In the genomic region with DNA sequence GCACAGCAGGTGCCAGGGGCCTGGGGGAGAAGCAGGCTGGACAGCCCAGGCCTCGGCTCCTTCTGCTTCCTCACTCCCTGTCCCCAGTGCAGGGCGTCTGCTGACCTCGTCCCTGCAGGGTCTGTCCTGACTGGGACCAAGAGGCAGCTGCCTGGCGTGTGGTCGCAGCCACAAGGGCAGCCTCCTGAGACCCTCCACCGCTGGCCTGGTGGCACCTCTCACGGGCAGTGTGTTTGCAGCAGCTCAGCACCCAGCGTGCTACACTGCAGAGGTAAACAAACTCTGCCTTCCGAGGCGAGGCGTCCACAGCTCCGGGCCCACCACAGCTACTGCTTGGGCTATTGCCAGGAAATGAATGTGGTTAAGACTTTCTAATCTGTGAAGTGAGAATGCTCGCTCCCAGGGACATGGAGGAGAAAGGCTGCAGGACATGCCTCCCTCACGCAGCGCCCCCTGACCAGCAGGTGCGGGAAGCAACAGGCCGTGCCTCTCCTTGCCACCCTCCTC, we compare ENCODE assay signal across 27 cellular contexts. TPM values are rescaled to one million over a fixed set of nuclear protein-coding genes. Genes with fewer than 3 reads are reported as not detected.
A peak's percentile ranks its signal among the peaks of the same experiment; 100 is the strongest.
DNase-seq lines count a peak whose midpoint lies in the region; ATAC-seq lines count a peak whose summit lies in the region.
"Had no signal": no experiment of that assay in that cellular context is flagged by ENCODE, and none has a peak within 500 bp of the region (broad histone marks: within the 10 kb centered on the region; RNA-seq: fewer than 3 reads in every experiment).

No MANE protein-coding gene starts in this region.

- H3K4me1 ChIP-seq in SJCRH30, result peaks cover 9% of the 10 kb centered on the region
- H3K4me1 ChIP-seq: breast epithelium, Caco-2, colonic mucosa, foreskin keratinocyte, psoas muscle had no signal

- H3K27me3 ChIP-seq in SJCRH30, result peaks cover 11% of the 10 kb centered on the region
- H3K27me3 ChIP-seq: colonic mucosa, upper lobe of left lung had no signal

- H3K9me3 Mint-ChIP-seq in activated CD8-positive, alpha-beta memory T cell treated with anti-CD3 and anti-CD28 coated beads, Interleukin-2, amount 10 ng/mL, durations not matched to agents 7 days and 5 days (ENCODE audit: low read depth), result no peaks in the 10 kb centered on the region
- peaks cover 0 to 5% of the 10 kb centered on the region in 2 donors for H3K9me3 Mint-ChIP-seq in activated naive CD4-positive, alpha-beta T cell treated with anti-CD3 and anti-CD28 coated beads, Interleukin-2, amount 50 U/mL, for 72 hours
- H3K9me3 Mint-ChIP-seq: activated T-cell treated with anti-CD3 and anti-CD28 coated beads, Interleukin-2, amount 50 U/mL, for 24 hours; H9 had no signal

- no peak overlapping the region for H3K27ac Mint-ChIP-seq in activated CD8-positive, alpha-beta memory T cell treated with anti-CD3 and anti-CD28 coated beads, Interleukin-2, amount 10 ng/mL, durations not matched to agents 7 days and 5 days
- H3K27ac Mint-ChIP-seq in activated naive CD4-positive, alpha-beta T cell treated with anti-CD3 and anti-CD28 coated beads, Interleukin-2, amount 50 U/mL, for 72 hours, result no peak overlapping the region
- H3K27ac Mint-ChIP-seq: activated CD8-positive, alpha-beta T cell treated with anti-CD3 and anti-CD28 coated beads for 36 hours; activated T-cell treated with anti-CD3 and anti-CD28 coated beads, Interleukin-2, amount 50 U/mL, for 24 hours had no signal

- no peak overlapping the region for H3K4me3 Mint-ChIP-seq in activated CD8-positive, alpha-beta memory T cell treated with anti-CD3 and anti-CD28 coated beads, Interleukin-2, amount 10 ng/mL, durations not matched to agents 7 days and 5 days
- H3K4me3 Mint-ChIP-seq: activated CD8-positive, alpha-beta T cell treated with anti-CD3 and anti-CD28 coated beads for 36 hours; activated T-cell treated with anti-CD3 and anti-CD28 coated beads, Interleukin-2, amount 50 U/mL, for 24 hours; H9 had no signal

- H3K4me1 Mint-ChIP-seq in activated CD8-positive, alpha-beta memory T cell treated with anti-CD3 and anti-CD28 coated beads, Interleukin-2, amount 10 ng/mL, durations not matched to agents 7 days and 5 days, result peaks cover 16% of the 10 kb centered on the region

- peak; percentile 67 for ATAC-seq in activated CD8-positive, alpha-beta memory T cell treated with anti-CD3 and anti-CD28 coated beads, Interleukin-2, amount 10 ng/mL, durations not matched to agents 7 days and 5 days
- ATAC-seq in left colon (no peak), sciatic nerve (no peak), HG02981 (IDR thresholded peaks at IDR 0.05; ENCODE audit: unreplicated experiment) (no peak)
- no peak for ATAC-seq in activated naive CD4-positive, alpha-beta T cell treated with anti-CD3 and anti-CD28 coated beads, Interleukin-2, amount 50 U/mL, for 72 hours
- ATAC-seq: activated CD8-positive, alpha-beta T cell treated with anti-CD3 and anti-CD28 coated beads for 36 hours; foreskin keratinocyte; psoas muscle had no signal

- intact Hi-C loops in left colon (cut with DNase I, micrococcal nuclease) (no loop called here), sciatic nerve (cut with DNase I) (no loop called here)

- DNase-seq in activated CD8-positive, alpha-beta memory T cell treated with anti-CD3 and anti-CD28 coated beads, Interleukin-2, amount 10 ng/mL, durations not matched to agents 7 days and 5 days, result no peak
- DNase-seq in activated CD8-positive, alpha-beta memory T cell treated with anti-CD3 and anti-CD28 coated beads, Interleukin-2, amount 50 U/mL, for 48 hours, result no peak
- DNase-seq in SJCRH30, result peak; percentile 40 to 65
- DNase-seq in left colon, result peak; percentile 2 to 16
- peak; percentile 44 for DNase-seq in sciatic nerve (ENCODE audit: low spot score)
- no peak for DNase-seq in medulla oblongata (ENCODE audit: extremely low spot score)
- DNase-seq in activated naive CD4-positive, alpha-beta T cell treated with anti-CD3 and anti-CD28 coated beads, Interleukin-2, amount 50 U/mL, for 72 hours (ENCODE audit: low spot score in 2 of 2), result no peak
- DNase-seq: activated CD4-positive, CD25-positive, alpha-beta regulatory T cell treated with anti-CD3 and anti-CD28 coated beads, Interleukin-2, amount 50 U/mL, for 72 hours; activated CD8-positive, alpha-beta T cell treated with anti-CD3 and anti-CD28 coated beads for 36 hours; activated gamma-delta T cell treated with Interleukin-2 at 50 U/mL for 16 hours; activated T-cell treated with anti-CD3 and anti-CD28 coated beads, Interleukin-2, amount 50 U/mL, for 24 hours; AML-193; colonic mucosa; effector memory CD4-positive, alpha-beta T cell; foreskin keratinocyte; H9; NCI-H1105 treated with DMSO at 0.1 percent for 48 hours; NCI-H2029 treated with DMSO at 0.1 percent for 48 hours; NCI-H2227 treated with DMSO at 0.1 percent for 48 hours; NCI-H774; small intestine; stimulated activated CD4-positive, alpha-beta T cell treated with anti-CD3 and anti-CD28 coated beads, Interleukin-1b, Interleukin-23, amount 100 ng/mL, for 48 hours; upper lobe of left lung had no signal

- CTCF ChIA-PET in activated CD8-positive, alpha-beta memory T cell treated with anti-CD3 and anti-CD28 coated beads, Interleukin-2, amount 10 ng/mL, durations not matched to agents 7 days and 5 days (lab: Charles Lee), result no interaction called here

- no peak overlapping the region for H3K4me3 ChIP-seq in SJCRH30
- H3K4me3 ChIP-seq: breast epithelium, colonic mucosa, psoas muscle, upper lobe of left lung had no signal

- H3K36me3 Mint-ChIP-seq in activated CD8-positive, alpha-beta memory T cell treated with anti-CD3 and anti-CD28 coated beads, Interleukin-2, amount 10 ng/mL, durations not matched to agents 7 days and 5 days, result peaks cover 2% of the 10 kb centered on the region
- H3K36me3 Mint-ChIP-seq in activated naive CD4-positive, alpha-beta T cell treated with anti-CD3 and anti-CD28 coated beads, Interleukin-2, amount 50 U/mL, for 72 hours, result no peaks in the 10 kb centered on the region

- H3K9me3 ChIP-seq in SJCRH30 (replicated peaks), result no peaks in the 10 kb centered on the region
- H3K9me3 ChIP-seq: breast epithelium, Caco-2, colonic mucosa, psoas muscle, upper lobe of left lung had no signal

- H3K27ac ChIP-seq in SJCRH30, result no peak overlapping the region
- H3K27ac ChIP-seq: breast epithelium, colonic mucosa, foreskin keratinocyte, psoas muscle, upper lobe of left lung had no signal

- peaks cover 17% of the 10 kb centered on the region for H3K27me3 Mint-ChIP-seq in activated CD8-positive, alpha-beta memory T cell treated with anti-CD3 and anti-CD28 coated beads, Interleukin-2, amount 10 ng/mL, durations not matched to agents 7 days and 5 days
- H3K27me3 Mint-ChIP-seq: activated CD8-positive, alpha-beta T cell treated with anti-CD3 and anti-CD28 coated beads for 36 hours; activated T-cell treated with anti-CD3 and anti-CD28 coated beads, Interleukin-2, amount 50 U/mL, for 24 hours had no signal

- no peaks in the 10 kb centered on the region for H3K36me3 ChIP-seq in SJCRH30
- H3K36me3 ChIP-seq: breast epithelium, colonic mucosa, upper lobe of left lung had no signal

RNA-seq across cellular contexts. Expression of a gene that starts 46.1 kb away (rescaled TPM):
- 10 to 100 TPM; 29.0 to 47.0 TPM for total RNA-seq in activated CD8-positive, alpha-beta memory T cell treated with anti-CD3 and anti-CD28 coated beads, Interleukin-2, amount 10 ng/mL, durations not matched to agents 7 days and 5 days
- 51.7 and 52.4 TPM in 2 replicates for total RNA-seq in SJCRH30 (2014; rRNA removed; shearing (Covaris generic))
- total RNA-seq in left colon, result 10 to 100 TPM; 73.1 to 85.7 TPM
- 31.7 TPM for total RNA-seq in sciatic nerve
- total RNA-seq in activated naive CD4-positive, alpha-beta T cell treated with anti-CD3 and anti-CD28 coated beads, Interleukin-2, amount 50 U/mL, for 72 hours, result 10 to 100 TPM; 46.0 to 96.5 TPM

Comparison
In these comparisons a context has a peak if more than half of its experiments do, and no peak if none do; other contexts are left out.
1. DNase-seq: peak in SJCRH30 (2 of 2), left colon (2 of 2) and sciatic nerve (single experiment); none in activated CD8-positive, alpha-beta memory T cell treated with anti-CD3 and anti-CD28 coated beads, Interleukin-2, amount 10 ng/mL, durations not matched to agents 7 days and 5 days (single experiment), activated CD8-positive, alpha-beta memory T cell treated with anti-CD3 and anti-CD28 coated beads, Interleukin-2, amount 50 U/mL, for 48 hours (single experiment), medulla oblongata (single experiment) and activated naive CD4-positive, alpha-beta T cell treated with anti-CD3 and anti-CD28 coated beads, Interleukin-2, amount 50 U/mL, for 72 hours (0 of 2).